ENCODE assay signal across 16 cellular contexts in the genomic region with DNA sequence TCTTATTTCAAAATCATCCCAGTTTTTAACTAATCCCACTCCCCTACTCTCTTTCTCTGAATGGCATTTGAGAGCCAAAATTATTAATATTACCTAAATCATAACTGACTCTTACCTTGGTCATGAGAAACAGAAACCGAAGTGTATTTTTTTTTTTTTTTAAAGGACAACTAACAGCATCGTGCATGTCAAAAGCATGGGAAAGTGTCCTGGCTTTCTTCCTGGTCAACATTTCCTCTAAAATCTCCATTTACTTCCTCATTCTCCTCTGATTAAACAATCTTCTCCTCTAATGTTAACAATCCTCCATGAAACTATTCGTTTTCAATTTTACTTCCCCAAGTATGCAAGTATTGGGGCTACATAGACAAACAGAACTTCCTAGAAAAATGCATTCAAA. TPM values are rescaled to one million over a fixed set of nuclear protein-coding genes. Genes with fewer than 3 reads are reported as not detected.
DNase-seq lines count a peak whose midpoint lies in the region; ATAC-seq, FAIRE-seq and TF ChIP-seq lines count a peak whose summit lies in the region.
"Had no signal": no experiment of that assay in that cellular context is flagged by ENCODE, and none has a peak within 500 bp of the region (broad histone marks: within the 10 kb centered on the region; RNA-seq: fewer than 3 reads in every experiment).

No MANE protein-coding gene starts in this region.

- no peaks in the 10 kb centered on the region for H3K36me3 ChIP-seq in adipocyte (ENCODE audit: control insufficient read depth, insufficient read depth, low read length, severe bottlenecking)
- H3K36me3 ChIP-seq in neural progenitor cell: no peaks in the 10 kb centered on the region
- no peaks in the 10 kb centered on the region for H3K36me3 ChIP-seq in right atrium auricular region
- H3K36me3 ChIP-seq: cardiac muscle cell had no signal

- no peak overlapping the region for H2AFZ ChIP-seq in neural progenitor cell (replicated peaks)

- H3F3A ChIP-seq in neural progenitor cell (ENCODE audit: low read depth): no peaks in the 10 kb centered on the region

- H3K9me3 Mint-ChIP-seq in neural progenitor cell: peaks cover 6% of the 10 kb centered on the region
- H3K9me3 Mint-ChIP-seq: activated CD4-positive, alpha-beta memory T cell treated with anti-CD3 and anti-CD28 coated beads, Interleukin-2, amount 10 ng/mL, durations not matched to agents 7 days and 5 days had no signal

- peaks cover 4% of the 10 kb centered on the region for H3K27me3 Mint-ChIP-seq in neural progenitor cell (ENCODE audit: insufficient read depth, low read depth)
- H3K27me3 Mint-ChIP-seq: activated CD4-positive, alpha-beta memory T cell treated with anti-CD3 and anti-CD28 coated beads, Interleukin-2, amount 10 ng/mL, durations not matched to agents 7 days and 5 days had no signal

- TF ChIP-seq CTCF in AG10803 (conservative IDR thresholded peaks at IDR 0.05; ENCODE audit: low read length): no peak
- TF ChIP-seq CTCF in neural progenitor cell (IDR thresholded peaks at IDR 0.05): no peak
- no peak for TF ChIP-seq CTCF in right atrium auricular region (IDR thresholded peaks at IDR 0.05)

- no peak overlapping the region for H3K27ac Mint-ChIP-seq in neural progenitor cell
- H3K27ac Mint-ChIP-seq: activated CD4-positive, alpha-beta memory T cell treated with anti-CD3 and anti-CD28 coated beads, Interleukin-2, amount 10 ng/mL, durations not matched to agents 7 days and 5 days had no signal

- H3K27ac ChIP-seq in neural progenitor cell (no peak overlapping the region), right atrium auricular region (no peak overlapping the region)
- H3K27ac ChIP-seq: cardiac muscle cell had no signal

- H3K9ac ChIP-seq in adipocyte (ENCODE audit: low read length) (peak overlapping the region; percentile 12), neural progenitor cell (no peak overlapping the region)

- no peak for ATAC-seq in HG03439 (IDR thresholded peaks at IDR 0.05; ENCODE audit: unreplicated experiment)
- ATAC-seq: left ventricle myocardium superior had no signal

- DNase-seq in AG10803 (ENCODE audit: low read depth): peak; percentile 31
- DNase-seq in GM19239 (ENCODE audit: insufficient read length, low spot score): no peak
- no peak for DNase-seq in adipocyte (ENCODE audit: low read depth)
- DNase-seq in lung microvascular endothelial cell (ENCODE audit: low read depth in 2 of 2): peak; percentile 21 to 63
- DNase-seq in GF-D8 (lab: John Stamatoyannopoulos, UW): no peak
- DNase-seq in neural progenitor cell (ENCODE audit: low spot score): no peak
- DNase-seq in right atrium auricular region (ENCODE audit: low spot score): no peak
- DNase-seq: activated CD4-positive, alpha-beta memory T cell treated with anti-CD3 and anti-CD28 coated beads, Interleukin-2, amount 10 ng/mL, durations not matched to agents 7 days and 5 days; activated gamma-delta T cell treated with Interleukin-2 at 50 U/mL for 16 hours; GDM1; GOT3; left ventricle myocardium superior; NCI-H524; stimulated activated CD4-positive, alpha-beta T cell treated with anti-CD3 and anti-CD28 coated beads, Interleukin-12 subunit alpha, Interleukin-12 subunit beta, amount 100 ng/mL, for 4 hours had no signal

- peaks cover 14% of the 10 kb centered on the region for H3K4me1 Mint-ChIP-seq in neural progenitor cell

- H3K4me1 ChIP-seq in adipocyte (ENCODE audit: control insufficient read depth, insufficient read depth, low read length): peaks cover 14% of the 10 kb centered on the region
- peaks cover 3% of the 10 kb centered on the region for H3K4me1 ChIP-seq in neural progenitor cell
- H3K4me1 ChIP-seq in right atrium auricular region: peaks cover 0 to 6% of the 10 kb centered on the region in 2 donors

- H3K27me3 ChIP-seq in adipocyte (replicated peaks; ENCODE audit: control insufficient read depth, insufficient read depth, low read length): no peaks in the 10 kb centered on the region
- no peaks in the 10 kb centered on the region for H3K27me3 ChIP-seq in neural progenitor cell
- no peaks in the 10 kb centered on the region for H3K27me3 ChIP-seq in right atrium auricular region
- H3K27me3 ChIP-seq: cardiac muscle cell had no signal

- H3K4me3 Mint-ChIP-seq in neural progenitor cell: no peak overlapping the region
- H3K4me3 Mint-ChIP-seq: activated CD4-positive, alpha-beta memory T cell treated with anti-CD3 and anti-CD28 coated beads, Interleukin-2, amount 10 ng/mL, durations not matched to agents 7 days and 5 days had no signal

- H3K4me3 ChIP-seq in AG10803 (ENCODE audit: low read length) (no peak overlapping the region), adipocyte (ENCODE audit: low read length) (peak overlapping the region; percentile 50), neural progenitor cell (no peak overlapping the region), right atrium auricular region (no peak overlapping the region)
- H3K4me3 ChIP-seq: cardiac muscle cell had no signal

- H3K79me2 ChIP-seq in neural progenitor cell (ENCODE audit: low read depth): peaks cover 13% of the 10 kb centered on the region

- no peak overlapping the region for H3K4me2 ChIP-seq in neural progenitor cell

- peak; percentile 84 for FAIRE-seq in GM19239 (lab: Jason Lieb, UNC)

- H3K36me3 Mint-ChIP-seq in neural progenitor cell: peaks cover 28% of the 10 kb centered on the region

- H4K20me1 ChIP-seq in neural progenitor cell (ENCODE audit: low read depth): no peaks in the 10 kb centered on the region

- H3K9me3 ChIP-seq in adipocyte (ENCODE audit: control insufficient read depth, low read length) (no peaks in the 10 kb centered on the region), neural progenitor cell (ENCODE audit: low read depth) (no peaks in the 10 kb centered on the region), right atrium auricular region (peaks cover 0 to 9% of the 10 kb centered on the region in 2 donors)

RNA-seq across cellular contexts. Expression of gene STS, which starts 2.1 kb away (rescaled TPM):
- total RNA-seq in lung microvascular endothelial cell: 2.8 and 4.1 TPM in 2 replicates
- total RNA-seq in neural progenitor cell (ENCODE audit: low replicate concordance): 0.97 and 1.1 TPM in 2 replicates
- 1 to 10 TPM; 6.2 to 7.0 TPM for total RNA-seq in right atrium auricular region

RNA-seq across cellular contexts. Expression of gene PUDP, which starts 2.5 kb away (rescaled TPM):
- 5.8 and 10.0 TPM in 2 replicates for total RNA-seq in lung microvascular endothelial cell
- total RNA-seq in neural progenitor cell (ENCODE audit: low replicate concordance): 20.6 and 29.1 TPM in 2 replicates
- total RNA-seq in right atrium auricular region: 10 to 100 TPM; 17.2 to 27.0 TPM

Comparison
In these comparisons a context has a peak if more than half of its experiments do, and no peak if none do; other contexts are left out.
1. DNase-seq: peak in AG10803 (single experiment) and lung microvascular endothelial cell (2 of 2); none in GM19239 (single experiment), adipocyte (single experiment), GF-D8 (single experiment), neural progenitor cell (single experiment) and right atrium auricular region (single experiment).